ENCODE assay signal across 8 cellular contexts in the genomic region with DNA sequence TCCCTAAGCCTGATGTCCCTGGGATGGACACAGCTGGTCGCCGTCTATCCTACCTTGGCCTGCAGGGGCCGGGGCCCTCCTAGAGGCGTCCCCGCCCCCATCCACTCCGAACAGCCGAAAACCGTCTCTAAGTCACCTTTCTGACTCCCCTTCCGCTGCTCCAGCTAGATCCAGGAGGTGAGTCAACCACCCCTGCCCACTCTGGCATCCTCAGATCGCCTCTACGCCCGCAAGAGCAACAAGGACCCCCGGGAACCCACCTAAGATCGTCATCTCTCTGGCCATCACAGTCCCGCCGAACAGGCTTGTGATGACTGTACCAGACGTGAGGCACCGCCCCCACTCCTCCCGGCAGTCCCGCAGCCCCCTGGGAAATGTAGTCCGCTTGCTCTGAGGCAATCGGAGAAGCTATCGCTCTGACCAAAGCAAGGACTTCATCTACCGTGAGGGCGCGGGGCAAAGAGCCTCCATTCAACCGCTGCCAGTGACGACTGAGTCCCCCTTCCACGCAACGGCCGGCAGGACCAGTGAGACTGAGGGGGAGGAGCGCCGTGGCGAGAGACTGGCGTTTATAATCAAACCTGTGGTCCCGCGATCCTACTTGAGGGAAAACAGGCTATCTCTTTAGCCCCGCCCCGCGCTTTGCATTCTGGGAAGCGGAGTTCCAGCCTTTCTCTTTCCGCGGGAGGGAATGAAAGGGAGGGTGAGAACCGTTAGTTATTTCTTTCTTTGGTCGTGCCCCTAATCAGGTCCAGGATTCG. TPM values are rescaled to one million over a fixed set of nuclear protein-coding genes. Genes with fewer than 3 reads are reported as not detected.
A peak's percentile ranks its signal among the peaks of the same experiment; 100 is the strongest.
DNase-seq lines count a peak whose midpoint lies in the region; ATAC-seq and TF ChIP-seq lines count a peak whose summit lies in the region.

A gene with protein sequence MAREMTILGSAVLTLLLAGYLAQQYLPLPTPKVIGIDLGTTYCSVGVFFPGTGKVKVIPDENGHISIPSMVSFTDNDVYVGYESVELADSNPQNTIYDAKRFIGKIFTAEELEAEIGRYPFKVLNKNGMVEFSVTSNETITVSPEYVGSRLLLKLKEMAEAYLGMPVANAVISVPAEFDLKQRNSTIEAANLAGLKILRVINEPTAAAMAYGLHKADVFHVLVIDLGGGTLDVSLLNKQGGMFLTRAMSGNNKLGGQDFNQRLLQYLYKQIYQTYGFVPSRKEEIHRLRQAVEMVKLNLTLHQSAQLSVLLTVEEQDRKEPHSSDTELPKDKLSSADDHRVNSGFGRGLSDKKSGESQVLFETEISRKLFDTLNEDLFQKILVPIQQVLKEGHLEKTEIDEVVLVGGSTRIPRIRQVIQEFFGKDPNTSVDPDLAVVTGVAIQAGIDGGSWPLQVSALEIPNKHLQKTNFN (minus strand): TSS at position 312 of the 761 bp plus-strand sequence. CDS start 27 bp downstream, at position 285.

- intact Hi-C loops in T-helper 2 cell treated with Interferon-gamma antibody and Interleukin-4, amounts not matched to agents 100 ng/mL and 5 ng/mL, for 36 hours (cut with micrococcal nuclease), result loop anchor here (1.0 to 10.0 kb wide), 12 partner anchors 99 to 1348 kb away; a partner anchor contains a TSS
- intact Hi-C loops in left ventricle myocardium superior (cut with micrococcal nuclease), result no loop called here
- intact Hi-C loops in prostate gland (cut with DNase I), result loop anchor here (10.0 kb wide), 1 partner anchor 682 kb away; a partner anchor contains a TSS

- H3K36me3 ChIP-seq in prostate gland, result no peaks in the 10 kb centered on the region
- no peaks in the 10 kb centered on the region for H3K36me3 ChIP-seq in urinary bladder (ENCODE audit: insufficient read depth)

- H3K4me1 ChIP-seq in prostate gland (replicated peaks) (no peaks in the 10 kb centered on the region), urinary bladder (ENCODE audit: insufficient read depth) (no peaks in the 10 kb centered on the region)

- peak; percentile 100 for DNase-seq in NCI-H1694 treated with DMSO at 0.1 percent for 48 hours (lab: John Stamatoyannopoulos, UW)
- peak; percentile 79 to 100 (median 100) for DNase-seq in anterior cingulate cortex (lab: John Stamatoyannopoulos, UW)
- DNase-seq in left ventricle myocardium superior, result peak; percentile 99
- DNase-seq in prostate gland (ENCODE audit: low spot score), result peak; percentile 100

- no peaks in the 10 kb centered on the region for H3K27me3 ChIP-seq in prostate gland (replicated peaks; ENCODE audit: insufficient read depth)

- TF ChIP-seq POLR2A in GM15510 (IDR thresholded peaks at IDR 0.05; ENCODE audit: borderline replicate concordance, extremely low read depth, insufficient read length) (peak; percentile 60), prostate gland (IDR thresholded peaks at IDR 0.05) (peak; percentile 76)

- peak in 1 of 4 experiments; percentile 21 for TF ChIP-seq CTCF in prostate gland (IDR thresholded peaks at IDR 0.05)

- WGBS in prostate gland, result under 1% methylated on average over 46 of the region's 46 CpGs
- under 1% methylated on average over 46 of the region's 46 CpGs for WGBS in urinary bladder

- no peaks in the 10 kb centered on the region for H3K9me3 ChIP-seq in prostate gland

- ATAC-seq in HG02885 (IDR thresholded peaks at IDR 0.05; ENCODE audit: poor library complexity, unreplicated experiment) (peak; percentile 97), left ventricle myocardium superior (peak; percentile 100)

- H3K4me3 ChIP-seq in prostate gland, result peak within 1 kb of the TSS; percentile 62 to 74
- peak within 1 kb of the TSS; percentile 79 for H3K4me3 ChIP-seq in urinary bladder (ENCODE audit: low read depth, low read length)

- H3K27ac ChIP-seq in prostate gland (peak within 1 kb of the TSS; percentile 83 to 85), urinary bladder (ENCODE audit: low read depth) (peak within 1 kb of the TSS; percentile 92)

RNA-seq across cellular contexts. Expression of the gene that starts here (rescaled TPM):
- total RNA-seq in T-helper 2 cell treated with Interferon-gamma antibody and Interleukin-4, amounts not matched to agents 100 ng/mL and 5 ng/mL, for 36 hours, result 35.7 and 37.3 TPM in 2 replicates
- 11.1 TPM for total RNA-seq in left ventricle myocardium superior
- total RNA-seq in prostate gland, result 10 to 100 TPM; 15.3 to 22.5 TPM
- 71.8 TPM for total RNA-seq in urinary bladder
- 12.1 TPM for polyA plus RNA-seq in urinary bladder

Comparison
In these comparisons a context has a peak if more than half of its experiments do, and no peak if none do; other contexts are left out.
1. Peak in every context shown above with its lines: DNase-seq, ATAC-seq, H3K4me3 ChIP-seq and H3K27ac ChIP-seq.